Comparison of ENCODE assay signal across 17 cellular contexts in genomic region chr2:120920438-120920814, GRCh38.
DNase-seq lines count a peak whose midpoint lies in the region; ATAC-seq and TF ChIP-seq lines count a peak whose summit lies in the region.
"Had no signal": no experiment of that assay in that cellular context is flagged by ENCODE, and none has a peak within 500 bp of the region (broad histone marks: within the 10 kb centered on the region; RNA-seq: fewer than 3 reads in every experiment).

No MANE protein-coding gene starts in this region.

- ATAC-seq in body of pancreas (peak; percentile 13), right cardiac atrium (peak; percentile 14 to 29), gastrocnemius medialis (peak; percentile 16 to 30), HG03196 (IDR thresholded peaks at IDR 0.05; ENCODE audit: unreplicated experiment) (no peak)
- ATAC-seq: stimulated activated naive B cell treated with anti-CD40 and anti-IgM and Interleukin-4, amounts not matched to agents 10 μg/mL and 1 μg/mL and 100 μg/mL, for 72 hours had no signal

- WGBS in body of pancreas, 2 donors: 80 to 92% methylated on average over 7 of the region's 7 CpGs
- WGBS in right cardiac atrium: 57% methylated on average over 7 of the region's 7 CpGs

- peaks cover 7% of the 10 kb centered on the region for H3K4me1 ChIP-seq in body of pancreas
- peaks cover 18% of the 10 kb centered on the region for H3K4me1 ChIP-seq in right cardiac atrium (ENCODE audit: control insufficient read depth, insufficient read depth, low read length)
- peaks cover 15 to 21% of the 10 kb centered on the region in 2 donors for H3K4me1 ChIP-seq in gastrocnemius medialis

- no peak for TF ChIP-seq CTCF in body of pancreas (IDR thresholded peaks at IDR 0.05)
- no peak for TF ChIP-seq CTCF in gastrocnemius medialis (IDR thresholded peaks at IDR 0.05 in 4 of 5, conservative IDR thresholded peaks at IDR 0.05 in 1 of 5)

- intact Hi-C loops in body of pancreas (cut with DNase I): no loop called here
- intact Hi-C loops in right cardiac atrium (cut with DNase I): no loop called here
- intact Hi-C loops in gastrocnemius medialis (cut with DNase I; ENCODE audit: low total_unique reads): loop anchor here (2.0 to 5.0 kb wide), 2 partner anchors 16 to 368 kb away; no protein-coding TSS in a partner anchor

- H3K4me3 ChIP-seq in body of pancreas: no peak overlapping the region
- no peak overlapping the region for H3K4me3 ChIP-seq in right cardiac atrium (ENCODE audit: low read length)
- H3K4me3 ChIP-seq in gastrocnemius medialis: peak overlapping the region in 2 of 4 donors; percentile 19 to 28

- no peaks in the 10 kb centered on the region for H3K9me3 ChIP-seq in body of pancreas
- H3K9me3 ChIP-seq in right cardiac atrium (ENCODE audit: control insufficient read depth, low read length): no peaks in the 10 kb centered on the region
- H3K9me3 ChIP-seq in gastrocnemius medialis: no peaks in the 10 kb centered on the region

- H3K36me3 ChIP-seq in body of pancreas (replicated peaks in 1 of 2; ENCODE audit: insufficient read depth in 1 of 2, low read depth in 2 of 2): no peaks in the 10 kb centered on the region
- H3K36me3 ChIP-seq in gastrocnemius medialis: no peaks in the 10 kb centered on the region

- in situ Hi-C loops in gastrocnemius medialis (cut with MboI; ENCODE audit: low sequenced_read_pairs in 4 of 4): no loop called here

- TF ChIP-seq POLR2A in body of pancreas (IDR thresholded peaks at IDR 0.05) (no peak), gastrocnemius medialis (IDR thresholded peaks at IDR 0.05) (no peak)

- DNase-seq in AG20443 (ENCODE audit: low spot score) (peak; percentile 53), body of pancreas (no peak), right cardiac atrium (peak in 2 of 3 donors; percentile 41 to 57), gastrocnemius medialis (no peak), SW 1271 (lab: John Stamatoyannopoulos, UW) (no peak), DMS 273 (lab: John Stamatoyannopoulos, UW; ENCODE audit: unreplicated experiment) (no peak)
- DNase-seq in activated CD8-positive, alpha-beta memory T cell treated with anti-CD3 and anti-CD28 coated beads, Interleukin-2, amount 50 U/mL, for 48 hours: no peak
- DNase-seq: activated CD4-positive, alpha-beta memory T cell treated with anti-CD3 and anti-CD28 coated beads for 36 hours; activated naive CD8-positive, alpha-beta T cell treated with anti-CD3 and anti-CD28 coated beads, Interleukin-2, amount 10 ng/mL, durations not matched to agents 7 days and 5 days; activated T-cell treated with anti-CD3 and anti-CD28 coated beads, Interleukin-2, amount 50 U/mL, for 48 hours; cerebellar nuclear complex; KBM-7; NCI-H1092; NCI-H2107; NCI-H526 treated with DMSO at 0.1 percent for 48 hours; stimulated activated naive B cell treated with anti-CD40 and anti-IgM and Interleukin-4, amounts not matched to agents 10 μg/mL and 1 μg/mL and 100 μg/mL, for 72 hours had no signal

- H3K27ac ChIP-seq in body of pancreas (no peak overlapping the region), right cardiac atrium (ENCODE audit: low read length) (peak overlapping the region; percentile 70), gastrocnemius medialis (peak overlapping the region; percentile 68 to 82 (median 76))

- H3K27me3 ChIP-seq in body of pancreas: no peaks in the 10 kb centered on the region
- no peaks in the 10 kb centered on the region for H3K27me3 ChIP-seq in right cardiac atrium (ENCODE audit: control insufficient read depth, insufficient read depth)
- no peaks in the 10 kb centered on the region for H3K27me3 ChIP-seq in gastrocnemius medialis

Comparison
In these comparisons a context has a peak if more than half of its experiments do, and no peak if none do; other contexts are left out.
1. DNase-seq: peak in AG20443 (single experiment) and right cardiac atrium (2 of 3); none in body of pancreas (0 of 4), gastrocnemius medialis (0 of 2), SW 1271 (0 of 2), DMS 273 (single experiment) and activated CD8-positive, alpha-beta memory T cell treated with anti-CD3 and anti-CD28 coated beads, Interleukin-2, amount 50 U/mL, for 48 hours (single experiment).
2. H3K27ac ChIP-seq: peak in right cardiac atrium (single experiment) and gastrocnemius medialis (4 of 4); none in body of pancreas (0 of 4).